Comparison of ENCODE assay signal across 1 cellular context in the genomic region with DNA sequence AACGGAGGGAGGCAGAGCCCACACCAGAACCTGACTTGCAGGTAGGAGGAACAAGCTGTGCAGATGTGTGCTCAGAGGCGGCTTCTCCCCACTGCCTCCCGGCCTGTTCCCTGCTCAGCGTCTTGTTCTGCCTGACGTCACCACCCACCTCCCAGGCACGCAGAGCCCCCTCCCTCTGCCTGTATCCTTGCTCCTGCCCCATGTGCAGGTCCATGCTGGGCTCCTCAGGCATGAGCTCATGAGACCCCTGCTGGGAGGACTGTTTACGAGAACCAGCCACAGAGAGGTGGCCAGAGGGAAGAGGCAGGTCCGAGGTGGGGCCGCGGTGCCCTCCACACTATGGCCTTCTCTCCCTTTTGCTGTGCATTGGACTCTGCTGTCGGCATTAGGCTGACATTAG.
TF ChIP-seq lines count a peak whose summit lies in the region.

No MANE protein-coding gene starts in this region.

TF ChIP-seq in HEK293, 187 proteins besides CTCF, POLR2A, EP300 and RAD21 (continued from another document and continues in another):
- TF ChIP-seq, protein P1, sequence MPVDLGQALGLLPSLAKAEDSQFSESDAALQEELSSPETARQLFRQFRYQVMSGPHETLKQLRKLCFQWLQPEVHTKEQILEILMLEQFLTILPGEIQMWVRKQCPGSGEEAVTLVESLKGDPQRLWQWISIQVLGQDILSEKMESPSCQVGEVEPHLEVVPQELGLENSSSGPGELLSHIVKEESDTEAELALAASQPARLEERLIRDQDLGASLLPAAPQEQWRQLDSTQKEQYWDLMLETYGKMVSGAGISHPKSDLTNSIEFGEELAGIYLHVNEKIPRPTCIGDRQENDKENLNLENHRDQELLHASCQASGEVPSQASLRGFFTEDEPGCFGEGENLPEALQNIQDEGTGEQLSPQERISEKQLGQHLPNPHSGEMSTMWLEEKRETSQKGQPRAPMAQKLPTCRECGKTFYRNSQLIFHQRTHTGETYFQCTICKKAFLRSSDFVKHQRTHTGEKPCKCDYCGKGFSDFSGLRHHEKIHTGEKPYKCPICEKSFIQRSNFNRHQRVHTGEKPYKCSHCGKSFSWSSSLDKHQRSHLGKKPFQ (tag by site-specific recombination; IDR thresholded peaks at IDR 0.05) = no peak
- TF ChIP-seq, protein P2, sequence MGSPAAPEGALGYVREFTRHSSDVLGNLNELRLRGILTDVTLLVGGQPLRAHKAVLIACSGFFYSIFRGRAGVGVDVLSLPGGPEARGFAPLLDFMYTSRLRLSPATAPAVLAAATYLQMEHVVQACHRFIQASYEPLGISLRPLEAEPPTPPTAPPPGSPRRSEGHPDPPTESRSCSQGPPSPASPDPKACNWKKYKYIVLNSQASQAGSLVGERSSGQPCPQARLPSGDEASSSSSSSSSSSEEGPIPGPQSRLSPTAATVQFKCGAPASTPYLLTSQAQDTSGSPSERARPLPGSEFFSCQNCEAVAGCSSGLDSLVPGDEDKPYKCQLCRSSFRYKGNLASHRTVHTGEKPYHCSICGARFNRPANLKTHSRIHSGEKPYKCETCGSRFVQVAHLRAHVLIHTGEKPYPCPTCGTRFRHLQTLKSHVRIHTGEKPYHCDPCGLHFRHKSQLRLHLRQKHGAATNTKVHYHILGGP (tag by site-specific recombination; IDR thresholded peaks at IDR 0.05) = no peak
- TF ChIP-seq ZNF560 (tag by site-specific recombination; IDR thresholded peaks at IDR 0.05; ENCODE audit: borderline replicate concordance) (no peak), ZNF155 (tag by site-specific recombination; IDR thresholded peaks at IDR 0.05) (no peak), TCF7L2 (IDR thresholded peaks at IDR 0.05; ENCODE audit: borderline replicate concordance, low read depth, low read length) (no peak), ZNF202 (tag by site-specific recombination; IDR thresholded peaks at IDR 0.05; ENCODE audit: borderline replicate concordance) (no peak), ZNF274 (IDR thresholded peaks at IDR 0.05; ENCODE audit: low read length) (no peak), ZNF274 (tag by site-specific recombination; IDR thresholded peaks at IDR 0.05; ENCODE audit: borderline replicate concordance) (no peak), ZBTB20 (tag by site-specific recombination; IDR thresholded peaks at IDR 0.05) (no peak), ZNF324 (tag by site-specific recombination; IDR thresholded peaks at IDR 0.05) (0 out of 2 replicates have a peak, but pooled peaks have one; percentile 27), HOXC10 (CRISPR knock-in tag; IDR thresholded peaks at IDR 0.05) (no peak), ZNF37A (tag by site-specific recombination; IDR thresholded peaks at IDR 0.05) (no peak), ZFP3 (tag by site-specific recombination; IDR thresholded peaks at IDR 0.05; ENCODE audit: low read depth) (no peak), ZNF426 (tag by site-specific recombination; IDR thresholded peaks at IDR 0.05) (no peak), MZF1 (tag by site-specific recombination; IDR thresholded peaks at IDR 0.05; ENCODE audit: borderline replicate concordance) (no peak), ZNF501 (tag by site-specific recombination; IDR thresholded peaks at IDR 0.05) (no peak), GFI1B (tag by site-specific recombination; IDR thresholded peaks at IDR 0.05) (no peak), ZNF610 (tag by site-specific recombination; IDR thresholded peaks at IDR 0.05; ENCODE audit: borderline replicate concordance) (no peak), ZNF664 (tag by site-specific recombination; IDR thresholded peaks at IDR 0.05) (no peak), ZNF239 (tag by site-specific recombination; IDR thresholded peaks at IDR 0.05) (no peak), KLF1 (tag by site-specific recombination; IDR thresholded peaks at IDR 0.05) (no peak), ZNF138 (tag by site-specific recombination; IDR thresholded peaks at IDR 0.05; ENCODE audit: borderline replicate concordance) (no peak), ZFP41 (tag by site-specific recombination; IDR thresholded peaks at IDR 0.05; ENCODE audit: borderline replicate concordance) (no peak), REPIN1 (tag by site-specific recombination; IDR thresholded peaks at IDR 0.05; ENCODE audit: low read depth) (no peak), BCL11B (tag by site-specific recombination; IDR thresholded peaks at IDR 0.05; ENCODE audit: low read depth) (no peak), ZNF23 (tag by site-specific recombination; IDR thresholded peaks at IDR 0.05; ENCODE audit: borderline replicate concordance) (no peak), ZNF24 (tag by site-specific recombination; IDR thresholded peaks at IDR 0.05) (no peak), ZNF223 (tag by site-specific recombination; IDR thresholded peaks at IDR 0.05) (0 out of 2 replicates have a peak, but pooled peaks have one; percentile 30), YY2 (tag by site-specific recombination; IDR thresholded peaks at IDR 0.05) (no peak), ZNF16 (tag by site-specific recombination; IDR thresholded peaks at IDR 0.05; ENCODE audit: low read depth) (no peak), SETDB1 (IDR thresholded peaks at IDR 0.05; ENCODE audit: insufficient read length, low read length) (no peak), ZNF768 (tag by site-specific recombination; IDR thresholded peaks at IDR 0.05) (no peak), ZNF169 (tag by site-specific recombination; IDR thresholded peaks at IDR 0.05) (no peak), ZBTB8A (tag by site-specific recombination; IDR thresholded peaks at IDR 0.05) (no peak), ZNF394 (tag by site-specific recombination; IDR thresholded peaks at IDR 0.05; ENCODE audit: borderline replicate concordance) (no peak), ZNF416 (tag by site-specific recombination; IDR thresholded peaks at IDR 0.05) (no peak), KLF9 (tag by site-specific recombination; IDR thresholded peaks at IDR 0.05; ENCODE audit: low read depth) (no peak), SP2 (tag by site-specific recombination; IDR thresholded peaks at IDR 0.05) (peak; percentile 35; the same call in 1 of the 2 replicates), GLI2 (tag by site-specific recombination; IDR thresholded peaks at IDR 0.05; ENCODE audit: borderline replicate concordance, low read depth) (no peak), ZEB2 (tag by site-specific recombination; IDR thresholded peaks at IDR 0.05) (0 out of 2 replicates have a peak, but pooled peaks have one; percentile 30), ZNF2 (tag by site-specific recombination; IDR thresholded peaks at IDR 0.05) (no peak), KLF16 (tag by site-specific recombination; IDR thresholded peaks at IDR 0.05) (no peak), ZNF184 (tag by site-specific recombination; IDR thresholded peaks at IDR 0.05) (no peak), MEIS1 (CRISPR knock-in tag; IDR thresholded peaks at IDR 0.05; ENCODE audit: borderline replicate concordance) (no peak), ZNF174 (tag by site-specific recombination; IDR thresholded peaks at IDR 0.05) (no peak), SP3 (tag by site-specific recombination; IDR thresholded peaks at IDR 0.05) (no peak)
- TF ChIP-seq, protein P3, sequence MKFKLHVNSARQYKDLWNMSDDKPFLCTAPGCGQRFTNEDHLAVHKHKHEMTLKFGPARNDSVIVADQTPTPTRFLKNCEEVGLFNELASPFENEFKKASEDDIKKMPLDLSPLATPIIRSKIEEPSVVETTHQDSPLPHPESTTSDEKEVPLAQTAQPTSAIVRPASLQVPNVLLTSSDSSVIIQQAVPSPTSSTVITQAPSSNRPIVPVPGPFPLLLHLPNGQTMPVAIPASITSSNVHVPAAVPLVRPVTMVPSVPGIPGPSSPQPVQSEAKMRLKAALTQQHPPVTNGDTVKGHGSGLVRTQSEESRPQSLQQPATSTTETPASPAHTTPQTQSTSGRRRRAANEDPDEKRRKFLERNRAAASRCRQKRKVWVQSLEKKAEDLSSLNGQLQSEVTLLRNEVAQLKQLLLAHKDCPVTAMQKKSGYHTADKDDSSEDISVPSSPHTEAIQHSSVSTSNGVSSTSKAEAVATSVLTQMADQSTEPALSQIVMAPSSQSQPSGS (tag by site-specific recombination; IDR thresholded peaks at IDR 0.05; ENCODE audit: low read depth) = peak; percentile 95
- TF ChIP-seq, protein P4, sequence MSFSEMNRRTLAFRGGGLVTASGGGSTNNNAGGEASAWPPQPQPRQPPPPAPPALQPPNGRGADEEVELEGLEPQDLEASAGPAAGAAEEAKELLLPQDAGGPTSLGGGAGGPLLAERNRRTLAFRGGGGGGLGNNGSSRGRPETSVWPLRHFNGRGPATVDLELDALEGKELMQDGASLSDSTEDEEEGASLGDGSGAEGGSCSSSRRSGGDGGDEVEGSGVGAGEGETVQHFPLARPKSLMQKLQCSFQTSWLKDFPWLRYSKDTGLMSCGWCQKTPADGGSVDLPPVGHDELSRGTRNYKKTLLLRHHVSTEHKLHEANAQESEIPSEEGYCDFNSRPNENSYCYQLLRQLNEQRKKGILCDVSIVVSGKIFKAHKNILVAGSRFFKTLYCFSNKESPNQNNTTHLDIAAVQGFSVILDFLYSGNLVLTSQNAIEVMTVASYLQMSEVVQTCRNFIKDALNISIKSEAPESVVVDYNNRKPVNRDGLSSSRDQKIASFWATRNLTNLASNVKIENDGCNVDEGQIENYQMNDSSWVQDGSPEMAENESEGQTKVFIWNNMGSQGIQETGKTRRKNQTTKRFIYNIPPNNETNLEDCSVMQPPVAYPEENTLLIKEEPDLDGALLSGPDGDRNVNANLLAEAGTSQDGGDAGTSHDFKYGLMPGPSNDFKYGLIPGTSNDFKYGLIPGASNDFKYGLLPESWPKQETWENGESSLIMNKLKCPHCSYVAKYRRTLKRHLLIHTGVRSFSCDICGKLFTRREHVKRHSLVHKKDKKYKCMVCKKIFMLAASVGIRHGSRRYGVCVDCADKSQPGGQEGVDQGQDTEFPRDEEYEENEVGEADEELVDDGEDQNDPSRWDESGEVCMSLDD (tag by site-specific recombination; IDR thresholded peaks at IDR 0.05) = no peak
- TF ChIP-seq, protein P5, sequence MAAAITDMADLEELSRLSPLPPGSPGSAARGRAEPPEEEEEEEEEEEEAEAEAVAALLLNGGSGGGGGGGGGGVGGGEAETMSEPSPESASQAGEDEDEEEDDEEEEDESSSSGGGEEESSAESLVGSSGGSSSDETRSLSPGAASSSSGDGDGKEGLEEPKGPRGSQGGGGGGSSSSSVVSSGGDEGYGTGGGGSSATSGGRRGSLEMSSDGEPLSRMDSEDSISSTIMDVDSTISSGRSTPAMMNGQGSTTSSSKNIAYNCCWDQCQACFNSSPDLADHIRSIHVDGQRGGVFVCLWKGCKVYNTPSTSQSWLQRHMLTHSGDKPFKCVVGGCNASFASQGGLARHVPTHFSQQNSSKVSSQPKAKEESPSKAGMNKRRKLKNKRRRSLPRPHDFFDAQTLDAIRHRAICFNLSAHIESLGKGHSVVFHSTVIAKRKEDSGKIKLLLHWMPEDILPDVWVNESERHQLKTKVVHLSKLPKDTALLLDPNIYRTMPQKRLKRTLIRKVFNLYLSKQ (tag by site-specific recombination; IDR thresholded peaks at IDR 0.05; ENCODE audit: borderline replicate concordance) = no peak
- TF ChIP-seq, protein P6, sequence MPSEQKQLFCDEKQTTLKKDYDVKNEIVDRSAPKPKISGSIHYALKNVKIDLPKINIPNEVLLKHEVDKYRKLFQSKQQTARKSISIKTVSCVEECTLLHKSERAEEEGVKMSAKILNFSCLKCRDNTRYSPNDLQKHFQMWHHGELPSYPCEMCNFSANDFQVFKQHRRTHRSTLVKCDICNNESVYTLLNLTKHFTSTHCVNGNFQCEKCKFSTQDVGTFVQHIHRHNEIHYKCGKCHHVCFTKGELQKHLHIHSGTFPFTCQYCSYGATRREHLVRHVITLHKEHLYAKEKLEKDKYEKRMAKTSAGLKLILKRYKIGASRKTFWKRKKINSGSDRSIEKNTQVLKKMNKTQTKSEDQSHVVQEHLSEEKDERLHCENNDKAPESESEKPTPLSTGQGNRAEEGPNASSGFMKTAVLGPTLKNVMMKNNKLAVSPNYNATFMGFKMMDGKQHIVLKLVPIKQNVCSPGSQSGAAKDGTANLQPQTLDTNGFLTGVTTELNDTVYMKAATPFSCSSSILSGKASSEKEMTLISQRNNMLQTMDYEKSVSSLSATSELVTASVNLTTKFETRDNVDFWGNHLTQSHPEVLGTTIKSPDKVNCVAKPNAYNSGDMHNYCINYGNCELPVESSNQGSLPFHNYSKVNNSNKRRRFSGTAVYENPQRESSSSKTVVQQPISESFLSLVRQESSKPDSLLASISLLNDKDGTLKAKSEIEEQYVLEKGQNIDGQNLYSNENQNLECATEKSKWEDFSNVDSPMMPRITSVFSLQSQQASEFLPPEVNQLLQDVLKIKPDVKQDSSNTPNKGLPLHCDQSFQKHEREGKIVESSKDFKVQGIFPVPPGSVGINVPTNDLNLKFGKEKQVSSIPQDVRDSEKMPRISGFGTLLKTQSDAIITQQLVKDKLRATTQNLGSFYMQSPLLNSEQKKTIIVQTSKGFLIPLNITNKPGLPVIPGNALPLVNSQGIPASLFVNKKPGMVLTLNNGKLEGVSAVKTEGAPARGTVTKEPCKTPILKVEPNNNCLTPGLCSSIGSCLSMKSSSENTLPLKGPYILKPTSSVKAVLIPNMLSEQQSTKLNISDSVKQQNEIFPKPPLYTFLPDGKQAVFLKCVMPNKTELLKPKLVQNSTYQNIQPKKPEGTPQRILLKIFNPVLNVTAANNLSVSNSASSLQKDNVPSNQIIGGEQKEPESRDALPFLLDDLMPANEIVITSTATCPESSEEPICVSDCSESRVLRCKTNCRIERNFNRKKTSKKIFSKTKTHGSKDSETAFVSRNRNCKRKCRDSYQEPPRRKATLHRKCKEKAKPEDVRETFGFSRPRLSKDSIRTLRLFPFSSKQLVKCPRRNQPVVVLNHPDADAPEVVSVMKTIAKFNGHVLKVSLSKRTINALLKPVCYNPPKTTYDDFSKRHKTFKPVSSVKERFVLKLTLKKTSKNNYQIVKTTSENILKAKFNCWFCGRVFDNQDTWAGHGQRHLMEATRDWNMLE (tag by site-specific recombination; conservative IDR thresholded peaks at IDR 0.05; ENCODE audit: low read depth) = no peak
- TF ChIP-seq, protein P7, sequence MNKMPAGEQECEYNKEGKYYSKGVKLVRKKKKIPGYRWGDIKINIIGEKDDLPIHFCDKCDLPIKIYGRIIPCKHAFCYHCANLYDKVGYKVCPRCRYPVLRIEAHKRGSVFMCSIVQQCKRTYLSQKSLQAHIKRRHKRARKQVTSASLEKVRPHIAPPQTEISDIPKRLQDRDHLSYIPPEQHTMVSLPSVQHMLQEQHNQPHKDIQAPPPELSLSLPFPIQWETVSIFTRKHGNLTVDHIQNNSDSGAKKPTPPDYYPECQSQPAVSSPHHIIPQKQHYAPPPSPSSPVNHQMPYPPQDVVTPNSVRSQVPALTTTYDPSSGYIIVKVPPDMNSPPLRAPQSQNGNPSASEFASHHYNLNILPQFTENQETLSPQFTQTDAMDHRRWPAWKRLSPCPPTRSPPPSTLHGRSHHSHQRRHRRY (tag by site-specific recombination; IDR thresholded peaks at IDR 0.05) = no peak
- TF ChIP-seq, protein P8, sequence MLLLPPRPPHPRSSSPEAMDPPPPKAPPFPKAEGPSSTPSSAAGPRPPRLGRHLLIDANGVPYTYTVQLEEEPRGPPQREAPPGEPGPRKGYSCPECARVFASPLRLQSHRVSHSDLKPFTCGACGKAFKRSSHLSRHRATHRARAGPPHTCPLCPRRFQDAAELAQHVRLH (tag by site-specific recombination; IDR thresholded peaks at IDR 0.05) = no peak
- TF ChIP-seq, protein P9, sequence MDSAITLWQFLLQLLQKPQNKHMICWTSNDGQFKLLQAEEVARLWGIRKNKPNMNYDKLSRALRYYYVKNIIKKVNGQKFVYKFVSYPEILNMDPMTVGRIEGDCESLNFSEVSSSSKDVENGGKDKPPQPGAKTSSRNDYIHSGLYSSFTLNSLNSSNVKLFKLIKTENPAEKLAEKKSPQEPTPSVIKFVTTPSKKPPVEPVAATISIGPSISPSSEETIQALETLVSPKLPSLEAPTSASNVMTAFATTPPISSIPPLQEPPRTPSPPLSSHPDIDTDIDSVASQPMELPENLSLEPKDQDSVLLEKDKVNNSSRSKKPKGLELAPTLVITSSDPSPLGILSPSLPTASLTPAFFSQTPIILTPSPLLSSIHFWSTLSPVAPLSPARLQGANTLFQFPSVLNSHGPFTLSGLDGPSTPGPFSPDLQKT (IDR thresholded peaks at IDR 0.05; ENCODE audit: borderline replicate concordance, low read depth, low read length) = no peak
